ENCODE assay signal across 22 cellular contexts in the genomic region with DNA sequence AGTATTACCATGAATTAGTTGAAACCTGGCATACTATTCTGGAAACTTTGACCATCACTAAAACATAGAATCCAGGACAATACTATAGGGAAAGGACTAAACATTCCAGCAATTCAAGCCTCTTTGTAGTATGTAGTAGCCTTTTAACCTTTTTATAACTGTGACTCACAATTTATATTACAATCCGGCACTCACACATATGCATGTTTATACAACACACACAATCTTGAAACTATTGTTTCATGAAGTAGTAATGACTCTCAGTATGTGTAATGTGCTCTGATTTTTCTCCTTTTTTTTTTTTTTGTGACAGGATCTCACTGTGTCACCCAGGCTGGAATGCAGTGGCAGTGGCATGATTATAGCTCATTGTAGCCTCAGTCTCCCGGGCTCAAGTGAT.
DNase-seq lines count a peak whose midpoint lies in the region; ATAC-seq and TF ChIP-seq lines count a peak whose summit lies in the region.
"Had no signal": no experiment of that assay in that cellular context is flagged by ENCODE, and none has a peak within 500 bp of the region (broad histone marks: within the 10 kb centered on the region; RNA-seq: fewer than 3 reads in every experiment).

No MANE protein-coding gene starts in this region.

- no peaks in the 10 kb centered on the region for H3K4me1 Mint-ChIP-seq in mesothelial cell of epicardium
- peaks cover 0 to 5% (median 2%) of the 10 kb centered on the region in 4 donors for H3K4me1 Mint-ChIP-seq in CD4-positive, alpha-beta memory T cell
- H3K4me1 Mint-ChIP-seq: endodermal cell, nephron had no signal

- peaks cover 26% of the 10 kb centered on the region for H3K36me3 Mint-ChIP-seq in mesothelial cell of epicardium
- peaks cover 27 to 49% of the 10 kb centered on the region in 2 donors for H3K36me3 Mint-ChIP-seq in CD4-positive, alpha-beta memory T cell

- no peak overlapping the region for H3K4me3 Mint-ChIP-seq in mesothelial cell of epicardium
- H3K4me3 Mint-ChIP-seq in CD4-positive, alpha-beta memory T cell: no peak overlapping the region
- H3K4me3 Mint-ChIP-seq: CD4-positive, CD25-positive, alpha-beta regulatory T cell; endodermal cell; nephron; T-helper 2 cell treated with Interferon-gamma antibody and Interleukin-4, amounts not matched to agents 5 μg/mL and 100 μg/mL, for 36 hours had no signal

- H3K4me3 ChIP-seq in SJSA1: no peak overlapping the region
- H3K4me3 ChIP-seq in epithelial cell of esophagus (ENCODE audit: low read length): no peak overlapping the region
- no peak overlapping the region for H3K4me3 ChIP-seq in CD4-positive, alpha-beta memory T cell (ENCODE audit: low read length in 2 of 2)
- no peak overlapping the region for H3K4me3 ChIP-seq in thyroid gland (replicated peaks in 1 of 3)
- H3K4me3 ChIP-seq: HAP-1 had no signal

- CTCF ChIA-PET in CD4-positive, alpha-beta memory T cell (lab: Charles Lee; ENCODE audit: partially characterized antibody): no interaction called here

- no peaks in the 10 kb centered on the region for H3K9me3 Mint-ChIP-seq in mesothelial cell of epicardium
- peaks cover 0 to 1% (median 0%) of the 10 kb centered on the region in 8 donors for H3K9me3 Mint-ChIP-seq in CD4-positive, alpha-beta memory T cell
- H3K9me3 Mint-ChIP-seq: CD4-positive, CD25-positive, alpha-beta regulatory T cell; endodermal cell; nephron; T-helper 2 cell treated with Interferon-gamma antibody and Interleukin-4, amounts not matched to agents 5 μg/mL and 100 μg/mL, for 36 hours had no signal

- POLR2A ChIA-PET in CD4-positive, alpha-beta memory T cell (lab: Charles Lee; ENCODE audit: partially characterized antibody): no interaction called here

- DNase-seq in EL: peak; percentile 35
- peak in 1 of 2 experiments; percentile 71 for DNase-seq in SJSA1 (ENCODE audit: low read depth in 1 of 2, low spot score in 2 of 2)
- DNase-seq in epithelial cell of esophagus (ENCODE audit: low read depth): peak; percentile 49
- no peak for DNase-seq in left colon
- no peak for DNase-seq in mesothelial cell of epicardium (ENCODE audit: low spot score in 2 of 2, unreplicated experiment in 2 of 2)
- no peak for DNase-seq in CD4-positive, alpha-beta memory T cell
- no peak for DNase-seq in KG1 (lab: John Stamatoyannopoulos, UW)
- no peak for DNase-seq in thyroid gland
- DNase-seq: activated CD4-positive, alpha-beta T cell treated with anti-CD3 and anti-CD28 coated beads, Interleukin-2, amount 50 U/mL, for 4 hours; activated gamma-delta T cell treated with Interleukin-2 at 50 U/mL for 16 hours; CD4-positive, CD25-positive, alpha-beta regulatory T cell; endodermal cell; midbrain; NCI-H1105; NCI-H2081; NCI-H510A; SK-N-SH; stimulated activated naive CD4-positive, alpha-beta T cell; WERI-Rb-1 had no signal

- no peak for TF ChIP-seq CTCF in epithelial cell of esophagus (IDR thresholded peaks at IDR 0.05; ENCODE audit: insufficient read depth, low read depth, low read length, missing control alignments)
- TF ChIP-seq CTCF in mesothelial cell of epicardium (IDR thresholded peaks at IDR 0.05; ENCODE audit: unreplicated experiment): no peak
- no peak for TF ChIP-seq CTCF in thyroid gland (IDR thresholded peaks at IDR 0.05)

- no peak for TF ChIP-seq POLR2A in thyroid gland (IDR thresholded peaks at IDR 0.05)

- H3K36me3 ChIP-seq in SJSA1 (peaks cover 29% of the 10 kb centered on the region), thyroid gland (peaks cover 13 to 17% of the 10 kb centered on the region in 2 donors)
- H3K36me3 ChIP-seq in CD4-positive, alpha-beta memory T cell (ENCODE audit: insufficient read depth, low read length): peaks cover 19% of the 10 kb centered on the region

- H3K27me3 Mint-ChIP-seq in mesothelial cell of epicardium (ENCODE audit: low read depth): no peaks in the 10 kb centered on the region
- H3K27me3 Mint-ChIP-seq in CD4-positive, alpha-beta memory T cell: no peaks in the 10 kb centered on the region
- H3K27me3 Mint-ChIP-seq: CD4-positive, CD25-positive, alpha-beta regulatory T cell had no signal

- H3K4me1 ChIP-seq in SJSA1 (replicated peaks) (peaks cover 11% of the 10 kb centered on the region), thyroid gland (no peaks in the 10 kb centered on the region)
- H3K4me1 ChIP-seq in CD4-positive, alpha-beta memory T cell (ENCODE audit: insufficient read depth, low read length): no peaks in the 10 kb centered on the region

- H3K9me3 ChIP-seq in SJSA1 (replicated peaks) (no peaks in the 10 kb centered on the region), thyroid gland (no peaks in the 10 kb centered on the region)
- no peaks in the 10 kb centered on the region for H3K9me3 ChIP-seq in CD4-positive, alpha-beta memory T cell (ENCODE audit: control insufficient read depth in 1 of 2, low read length in 2 of 2)
- H3K9me3 ChIP-seq: HAP-1, SK-N-SH had no signal

- H3K27ac ChIP-seq in SJSA1: peak overlapping the region; percentile 49
- no peak overlapping the region for H3K27ac ChIP-seq in CD4-positive, alpha-beta memory T cell (ENCODE audit: low read depth, low read length)
- no peak overlapping the region for H3K27ac ChIP-seq in thyroid gland
- H3K27ac ChIP-seq: WERI-Rb-1 had no signal

- H3K27me3 ChIP-seq in SJSA1 (replicated peaks) (no peaks in the 10 kb centered on the region), thyroid gland (no peaks in the 10 kb centered on the region)
- H3K27me3 ChIP-seq in CD4-positive, alpha-beta memory T cell (ENCODE audit: insufficient read depth, low read length): no peaks in the 10 kb centered on the region

- H3K27ac Mint-ChIP-seq in mesothelial cell of epicardium: no peak overlapping the region
- peak overlapping the region in 3 of 7 donors; percentile 10 to 77 (median 60) for H3K27ac Mint-ChIP-seq in CD4-positive, alpha-beta memory T cell
- H3K27ac Mint-ChIP-seq: endodermal cell; nephron; T-helper 2 cell treated with Interferon-gamma antibody and Interleukin-4, amounts not matched to agents 5 μg/mL and 100 μg/mL, for 36 hours had no signal

- peak; percentile 98 for ATAC-seq in left colon

- WGBS in thyroid gland, 2 donors: 94 to 96% methylated on average over 2 of the region's 2 CpGs

- intact Hi-C loops in left colon (cut with DNase I, micrococcal nuclease): no loop called here
- intact Hi-C loops in CD4-positive, alpha-beta memory T cell (cut with micrococcal nuclease): no loop called here
- intact Hi-C loops in thyroid gland (cut with DNase I): no loop called here

Comparison
In these comparisons a context has a peak if more than half of its experiments do, and no peak if none do; other contexts are left out.
1. DNase-seq: peak in EL (single experiment) and epithelial cell of esophagus (single experiment); none in left colon (0 of 2), mesothelial cell of epicardium (0 of 2), CD4-positive, alpha-beta memory T cell (0 of 5), KG1 (single experiment) and thyroid gland (0 of 2).